34 cellular contexts compared by ENCODE assay signal in the genomic region with DNA sequence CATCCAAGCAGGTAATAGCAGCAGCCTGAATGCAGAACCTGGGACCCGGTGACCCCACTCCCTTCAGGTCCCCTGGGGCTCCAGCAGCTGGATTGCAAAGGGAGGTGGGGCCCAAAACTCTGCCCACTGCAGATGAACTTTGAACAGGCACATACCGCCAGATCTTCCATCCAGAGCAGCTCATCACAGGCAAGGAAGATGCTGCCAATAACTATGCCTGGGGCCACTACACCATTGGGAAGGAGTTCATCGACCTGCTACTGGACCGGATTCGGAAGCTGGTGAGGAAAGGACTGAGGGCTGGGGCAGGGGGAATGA. TPM values are rescaled to one million over a fixed set of nuclear protein-coding genes. Genes with fewer than 3 reads are reported as not detected.
"Had no signal": no experiment of that assay in that cellular context is flagged by ENCODE, and none has a peak within 500 bp of the region (broad histone marks: within the 10 kb centered on the region; RNA-seq: fewer than 3 reads in every experiment).

No MANE protein-coding gene starts in this region.

- H3K4me1 Mint-ChIP-seq: immature natural killer cell; stimulated activated naive B cell treated with anti-CD40 and anti-IgM and Interleukin-4, amounts not matched to agents 10 μg/mL and 1 μg/mL and 100 μg/mL, for 72 hours had no signal

- H3K27me3 Mint-ChIP-seq: activated naive CD8-positive, alpha-beta T cell; stimulated activated naive B cell treated with anti-CD40 and anti-IgM and Interleukin-4, amounts not matched to agents 10 μg/mL and 1 μg/mL and 100 μg/mL, for 72 hours had no signal

- H3K4me3 Mint-ChIP-seq: activated naive CD8-positive, alpha-beta T cell; immature natural killer cell; stimulated activated naive B cell treated with anti-CD40 and anti-IgM and Interleukin-4, amounts not matched to agents 10 μg/mL and 1 μg/mL and 100 μg/mL, for 72 hours had no signal

- H3K27ac Mint-ChIP-seq: activated naive CD8-positive, alpha-beta T cell; stimulated activated naive B cell treated with anti-CD40 and anti-IgM and Interleukin-4, amounts not matched to agents 10 μg/mL and 1 μg/mL and 100 μg/mL, for 72 hours had no signal

- ATAC-seq: esophagus mucosa; stimulated activated naive B cell treated with anti-CD40 and anti-IgM and Interleukin-4, amounts not matched to agents 10 μg/mL and 1 μg/mL and 100 μg/mL, for 72 hours had no signal

- H3K4me3 ChIP-seq: body of pancreas, cardiac muscle cell, heart left ventricle, left lung, pancreas, prostate gland, sigmoid colon, stomach, thyroid gland, upper lobe of left lung had no signal

- H3K36me3 Mint-ChIP-seq: activated naive CD8-positive, alpha-beta T cell; immature natural killer cell; stimulated activated naive B cell treated with anti-CD40 and anti-IgM and Interleukin-4, amounts not matched to agents 10 μg/mL and 1 μg/mL and 100 μg/mL, for 72 hours had no signal

- H3K9me3 ChIP-seq: body of pancreas, heart left ventricle, left lung, pancreas, prostate gland, sigmoid colon, stomach, thyroid gland, upper lobe of left lung had no signal

- H3K27me3 ChIP-seq: body of pancreas, heart left ventricle, left lung, pancreas, sigmoid colon, stomach, thyroid gland, upper lobe of left lung had no signal

- H3K36me3 ChIP-seq: cardiac muscle cell, heart left ventricle, left lung, pancreas, prostate gland, sigmoid colon, stomach, thyroid gland, upper lobe of left lung had no signal

- H3K4me1 ChIP-seq: left lung, pancreas, prostate gland, upper lobe of left lung had no signal

- H3K9me3 Mint-ChIP-seq: immature natural killer cell; stimulated activated naive B cell treated with anti-CD40 and anti-IgM and Interleukin-4, amounts not matched to agents 10 μg/mL and 1 μg/mL and 100 μg/mL, for 72 hours had no signal

- H3K27ac ChIP-seq: body of pancreas, cardiac muscle cell, left lung, pancreas, prostate gland, sigmoid colon, stomach, thyroid gland, upper lobe of left lung had no signal

- FAIRE-seq: endothelial cell of umbilical vein, pancreas, small intestine had no signal

- DNase-seq: activated CD4-positive, alpha-beta T cell treated with anti-CD3 and anti-CD28 coated beads for 48 hours; activated CD4-positive, alpha-beta T cell treated with anti-CD3 and anti-CD28 coated beads, Interleukin-2, amount 50 U/mL, for 48 hours; activated CD8-positive, alpha-beta memory T cell treated with anti-CD3 and anti-CD28 coated beads for 24 hours; activated effector memory CD4-positive, alpha-beta T cell treated with Interleukin-2 at 50 U/mL for 16 hours; activated naive CD4-positive, alpha-beta T cell treated with Interleukin-2 at 50 U/mL for 16 hours; anterior cingulate cortex; cortex of kidney; foreskin fibroblast; hypothalamus; immature natural killer cell; left lung; nucleus accumbens; retina; sigmoid colon; stimulated activated CD4-positive, alpha-beta T cell treated with anti-CD3 and anti-CD28 coated beads, Interleukin-4, amount 100 ng/mL, for 24 hours; stimulated activated naive B cell treated with anti-CD40 and anti-IgM and Interleukin-4, amounts not matched to agents 10 μg/mL and 1 μg/mL and 100 μg/mL, for 72 hours; T-helper 1 cell had no signal

RNA-seq across cellular contexts. Expression of gene TUBA4A, which starts 16.3 kb away (rescaled TPM):
- polyA plus RNA-seq: neural cell had no signal

RNA-seq across cellular contexts. Expression of gene TUBA4B, which starts 17.0 kb away (rescaled TPM):
- total RNA-seq: body of pancreas, cardiac muscle cell, cerebellum, endothelial cell of umbilical vein, esophagus mucosa, heart left ventricle, lung microvascular endothelial cell, mucosa of gallbladder, pancreas, prostate gland, sigmoid colon, stomach, thyroid gland had no signal
- polyA plus RNA-seq: adipose tissue, cardiac muscle cell, endothelial cell of umbilical vein, heart left ventricle, immature natural killer cell, neural cell, pancreas, sigmoid colon, stomach had no signal
